8 cellular contexts compared by ENCODE assay signal in the genomic region with DNA sequence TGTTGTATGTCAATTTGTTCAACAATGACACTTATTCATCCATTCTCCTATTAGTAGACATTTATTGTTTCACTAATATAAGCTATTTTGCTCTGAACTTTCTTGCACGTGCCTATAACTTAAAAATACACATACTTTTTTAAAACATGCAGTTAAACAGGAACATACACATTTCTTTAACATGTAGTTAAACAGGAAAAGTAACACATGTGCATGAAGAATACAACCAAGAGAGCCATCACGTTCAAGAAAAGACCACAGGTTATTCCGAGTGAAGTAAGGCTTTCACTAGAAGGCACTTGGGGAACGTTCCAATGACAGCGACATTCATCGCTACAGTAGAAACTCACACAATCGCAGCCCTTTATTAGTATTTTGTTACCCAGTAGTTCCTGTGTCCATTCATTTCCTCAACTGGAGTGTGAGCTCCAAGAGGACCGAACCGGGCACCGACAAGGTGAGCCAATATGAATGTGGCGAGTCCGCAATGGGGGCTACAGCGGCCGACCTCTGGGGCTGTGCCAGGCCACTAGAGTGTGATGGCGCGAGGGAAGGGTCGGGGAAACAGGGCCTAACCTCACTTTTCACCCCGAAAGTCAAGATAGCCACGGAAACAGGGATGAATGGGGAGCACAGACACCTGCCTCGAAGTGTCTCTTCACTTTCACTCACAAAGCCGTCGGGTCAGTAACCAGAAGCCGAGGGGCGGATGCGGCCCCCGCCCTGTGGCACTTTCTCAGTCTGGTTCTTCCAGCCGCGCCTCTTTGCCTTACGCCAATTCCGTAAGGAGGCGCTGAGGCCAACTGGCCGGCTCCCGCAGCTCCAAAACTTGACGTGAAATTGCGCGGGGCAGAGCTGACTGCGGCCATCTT. TPM values are rescaled to one million over a fixed set of nuclear protein-coding genes. Genes with fewer than 3 reads are reported as not detected.
DNase-seq lines count a peak whose midpoint lies in the region; ATAC-seq and TF ChIP-seq lines count a peak whose summit lies in the region.

No MANE protein-coding gene starts in this region.

- peaks cover 17% of the 10 kb centered on the region for H3K79me2 ChIP-seq in trophoblast cell (ENCODE audit: control insufficient read depth, insufficient read depth, low read length, poor library complexity)

- H4K91ac ChIP-seq in trophoblast cell (ENCODE audit: low read depth, low read length) = peak overlapping the region; percentile 86

- H3K4me1 ChIP-seq in cardiac muscle cell (ENCODE audit: low read depth) (peaks cover 33% of the 10 kb centered on the region), trophoblast cell (ENCODE audit: control insufficient read depth in 1 of 2, insufficient read depth in 2 of 2, low read length in 2 of 2) (peaks cover 0 to 2% of the 10 kb centered on the region in 2 experiments), upper lobe of left lung (peaks cover 18 to 33% (median 30%) of the 10 kb centered on the region in 4 donors)

- TF ChIP-seq EP300 in upper lobe of left lung (IDR thresholded peaks at IDR 0.05) = no peak

- H3K14ac ChIP-seq in trophoblast cell (ENCODE audit: low read length) = peak overlapping the region; percentile 38

- peaks cover 24% of the 10 kb centered on the region for H3K36me3 Mint-ChIP-seq in activated naive CD8-positive, alpha-beta T cell treated with anti-CD3 and anti-CD28 coated beads for 36 hours

- H3K23ac ChIP-seq in trophoblast cell (ENCODE audit: low read length) = no peak overlapping the region

- DNase-seq in GM12864 (ENCODE audit: low read depth) = peak; percentile 83
- DNase-seq in NCI-H1048 (lab: John Stamatoyannopoulos, UW) = peak; percentile 63
- peak; percentile 96 for DNase-seq in SK-N-DZ (ENCODE audit: low spot score)
- DNase-seq in activated naive CD8-positive, alpha-beta T cell treated with anti-CD3 and anti-CD28 coated beads for 36 hours = peak; percentile 89
- peak; percentile 92 to 93 for DNase-seq in cardiac muscle cell (ENCODE audit: low read depth in 1 of 2, low spot score in 1 of 2)
- peak; percentile 78 to 89 for DNase-seq in trophoblast cell
- DNase-seq in upper lobe of left lung = peak; percentile 92 to 93

- H3K27me3 Mint-ChIP-seq in activated naive CD8-positive, alpha-beta T cell treated with anti-CD3 and anti-CD28 coated beads for 36 hours = no peaks in the 10 kb centered on the region

- peak overlapping the region; percentile 97 for H3K27ac Mint-ChIP-seq in activated naive CD8-positive, alpha-beta T cell treated with anti-CD3 and anti-CD28 coated beads for 36 hours

- peak overlapping the region; percentile 76 for H3K18ac ChIP-seq in trophoblast cell (ENCODE audit: low read length)

- H3K4me3 ChIP-seq in GM12864 (ENCODE audit: low read depth, low read length) (peak overlapping the region; percentile 98), cardiac muscle cell (peak overlapping the region; percentile 69), trophoblast cell (ENCODE audit: low read depth, low read length) (peak overlapping the region; percentile 72), upper lobe of left lung (peak overlapping the region; percentile 30 to 94 (median 91))

- peak; percentile 52 for ATAC-seq in HG02610 (IDR thresholded peaks at IDR 0.05; ENCODE audit: unreplicated experiment)
- peak; percentile 87 to 92 for ATAC-seq in upper lobe of left lung (ENCODE audit: low FRiP score in 2 of 2)

- peak overlapping the region; percentile 63 for H4K12ac ChIP-seq in trophoblast cell (ENCODE audit: low read depth, low read length)

- H3K9ac ChIP-seq in trophoblast cell (ENCODE audit: low read length) = peak overlapping the region; percentile 36

- H3K9me3 Mint-ChIP-seq in activated naive CD8-positive, alpha-beta T cell treated with anti-CD3 and anti-CD28 coated beads for 36 hours = no peaks in the 10 kb centered on the region

- H2BK12ac ChIP-seq in trophoblast cell (ENCODE audit: low read length) = peak overlapping the region; percentile 1

- H3K4me3 Mint-ChIP-seq in activated naive CD8-positive, alpha-beta T cell treated with anti-CD3 and anti-CD28 coated beads for 36 hours = peak overlapping the region; percentile 98

- peak overlapping the region; percentile 76 for H3K4me2 ChIP-seq in trophoblast cell (ENCODE audit: low read length)

- WGBS in trophoblast cell (ENCODE audit: extremely low coverage, insufficient coverage, insufficient read length) = no CpG with 5 or more reads among the region's 37 CpGs
- WGBS in upper lobe of left lung, 2 donors = 1 to 2% methylated on average over 31 to 37 of the region's 37 CpGs

- TF ChIP-seq POLR2A in upper lobe of left lung (IDR thresholded peaks at IDR 0.05) = no peak

- peak overlapping the region; percentile 75 for H2BK120ac ChIP-seq in trophoblast cell (ENCODE audit: insufficient read depth, low read length, poor library complexity)

- peaks cover 16% of the 10 kb centered on the region for H3K79me1 ChIP-seq in trophoblast cell (ENCODE audit: low read length)

- peaks cover 32% of the 10 kb centered on the region for H3K4me1 Mint-ChIP-seq in activated naive CD8-positive, alpha-beta T cell treated with anti-CD3 and anti-CD28 coated beads for 36 hours

- peak overlapping the region; percentile 64 for H2AFZ ChIP-seq in trophoblast cell (ENCODE audit: insufficient read depth, low read length, poor library complexity)

- peak overlapping the region; percentile 22 for H3K4ac ChIP-seq in trophoblast cell (ENCODE audit: low read depth, low read length)

- H4K8ac ChIP-seq in trophoblast cell (ENCODE audit: low read depth, low read length) = peak overlapping the region; percentile 87

- TF ChIP-seq CTCF in GM12864 (IDR thresholded peaks at IDR 0.05; ENCODE audit: low read depth, low read length, missing control alignments) = no peak
- no peak for TF ChIP-seq CTCF in cardiac muscle cell (IDR thresholded peaks at IDR 0.05; ENCODE audit: low read depth, low read length)
- no peak for TF ChIP-seq CTCF in upper lobe of left lung (IDR thresholded peaks at IDR 0.05)

- H3K27ac ChIP-seq in cardiac muscle cell (peak overlapping the region; percentile 99), trophoblast cell (ENCODE audit: low read depth, low read length) (peak overlapping the region; percentile 94), upper lobe of left lung (peak overlapping the region; percentile 97 to 100 (median 98))

- H3K27me3 ChIP-seq in cardiac muscle cell (no peaks in the 10 kb centered on the region), trophoblast cell (ENCODE audit: insufficient read depth, low read length) (no peaks in the 10 kb centered on the region), upper lobe of left lung (no peaks in the 10 kb centered on the region)

- H2AK5ac ChIP-seq in trophoblast cell (ENCODE audit: low read length) = no peak overlapping the region

- H3K36me3 ChIP-seq in cardiac muscle cell (no peaks in the 10 kb centered on the region), trophoblast cell (ENCODE audit: control insufficient read depth in 1 of 2, insufficient read depth in 2 of 2, low read length in 2 of 2) (no peaks in the 10 kb centered on the region), upper lobe of left lung (no peaks in the 10 kb centered on the region)

- H2BK5ac ChIP-seq in trophoblast cell (ENCODE audit: low read depth, low read length, poor library complexity) = peak overlapping the region; percentile 88

- H3K9me3 ChIP-seq in cardiac muscle cell (ENCODE audit: low read depth) = no peaks in the 10 kb centered on the region
- no peaks in the 10 kb centered on the region for H3K9me3 ChIP-seq in trophoblast cell (ENCODE audit: insufficient read depth, low read depth, low read length)
- H3K9me3 ChIP-seq in upper lobe of left lung = no peaks in the 10 kb centered on the region

RNA-seq across cellular contexts. Expression of gene SEPTIN7, which starts 0.8 kb away (rescaled TPM):
- 371 and 383 TPM in 2 replicates for polyA plus RNA-seq in SK-N-DZ (2014; cell fraction: cytosol; rRNA removed)
- 148 and 191 TPM in 2 replicates for polyA plus RNA-seq in SK-N-DZ (2014; cell fraction: nucleus; rRNA removed)
- total RNA-seq in activated naive CD8-positive, alpha-beta T cell treated with anti-CD3 and anti-CD28 coated beads for 36 hours = 100 to 1,000 TPM; 245 to 256 TPM
- 192 and 261 TPM in 2 replicates for total RNA-seq in cardiac muscle cell
- polyA plus RNA-seq in cardiac muscle cell = 560 and 582 TPM in 2 replicates
- polyA plus RNA-seq in trophoblast cell (2013) = 262 and 267 TPM in 2 replicates
- 100 to 1,000 TPM in 5 of 6 donors, 10 to 100 TPM in 1; 47.1 to 215 (median 142) TPM for total RNA-seq in upper lobe of left lung

Comparison
In these comparisons a context has a peak if more than half of its experiments do, and no peak if none do; other contexts are left out.
1. Peak in every context shown above with its lines: DNase-seq, ATAC-seq, H3K4me3 ChIP-seq and H3K27ac ChIP-seq.